Comparison of ENCODE assay signal across 8 cellular contexts in genomic region chrX:153946910-153947769, GRCh38. TPM values are rescaled to one million over a fixed set of nuclear protein-coding genes. Genes with fewer than 3 reads are reported as not detected.
DNase-seq lines count a peak whose midpoint lies in the region; ATAC-seq and TF ChIP-seq lines count a peak whose summit lies in the region.

No MANE protein-coding gene starts in this region.

- no peaks in the 10 kb centered on the region for H3K27me3 ChIP-seq in adrenal gland
- peaks cover 0 to 15% (median 0%) of the 10 kb centered on the region in 9 donors for H3K27me3 ChIP-seq in heart left ventricle

- H3K9me3 ChIP-seq in adrenal gland (replicated peaks in 1 of 3) = no peaks in the 10 kb centered on the region
- no peaks in the 10 kb centered on the region for H3K9me3 ChIP-seq in heart left ventricle

- TF ChIP-seq CTCF in adrenal gland (IDR thresholded peaks at IDR 0.05) (peak; percentile 65 to 86 (median 80)), heart left ventricle (IDR thresholded peaks at IDR 0.05) (peak; percentile 67 to 95 (median 78)), retinal pigment epithelial cell (conservative IDR thresholded peaks at IDR 0.05; ENCODE audit: low read depth, low read length) (peak; percentile 95)

- DNase-seq in GM04504 (ENCODE audit: low read depth) (peak; percentile 49), NCI-H146 treated with DMSO at 0.1 percent for 48 hours (lab: John Stamatoyannopoulos, UW; ENCODE audit: unreplicated experiment) (peak; percentile 47), T-helper 1 cell (peak; percentile 55 to 83 (median 68)), adrenal gland (peak; percentile 74 to 86 (median 80)), heart left ventricle (peak; percentile 62 to 87 (median 72)), retinal pigment epithelial cell (ENCODE audit: low read depth) (no peak), ureter (ENCODE audit: low spot score) (no peak)

- 32 to 60% (median 50%) methylated on average over 10 to 23 of the region's 23 CpGs for WGBS in adrenal gland, 4 donors
- WGBS in heart left ventricle, 4 donors = 46 to 63% (median 54%) methylated on average over 23 of the region's 23 CpGs

- no peak overlapping the region for H3K4me3 ChIP-seq in adrenal gland
- H3K4me3 ChIP-seq in heart left ventricle = no peak overlapping the region
- H3K4me3 ChIP-seq in retinal pigment epithelial cell (ENCODE audit: low read length) = no peak overlapping the region

- H3K4me1 ChIP-seq in adrenal gland (replicated peaks in 1 of 2) (peaks cover 0 to 13% of the 10 kb centered on the region in 2 donors), heart left ventricle (peaks cover 0 to 36% (median 8%) of the 10 kb centered on the region in 12 donors)

- TF ChIP-seq POLR2A in adrenal gland (IDR thresholded peaks at IDR 0.05) = no peak
- no peak for TF ChIP-seq POLR2A in heart left ventricle (IDR thresholded peaks at IDR 0.05)

- intact Hi-C loops in adrenal gland (cut with DNase I) = no loop called here
- intact Hi-C loops in heart left ventricle (cut with DNase I) = loop anchor here in 1 of 10 donors (1.0 to 2.0 kb wide), 2 partner anchors 18 to 183 kb away; partner anchors contain the start of gene PLXNB3

- H3K27ac ChIP-seq in adrenal gland = peak overlapping the region in 4 of 5 donors; percentile 35 to 83 (median 62)
- peak overlapping the region; percentile 35 to 86 (median 67) for H3K27ac ChIP-seq in heart left ventricle

- ATAC-seq in HG02678 (IDR thresholded peaks at IDR 0.05; ENCODE audit: unreplicated experiment) (peak; percentile 63), heart left ventricle (peak; percentile 53 to 77 (median 68))

- H3K36me3 ChIP-seq in adrenal gland (replicated peaks in 1 of 2) (peaks cover 0 to 37% of the 10 kb centered on the region in 2 donors), heart left ventricle (peaks cover 0 to 33% (median 30%) of the 10 kb centered on the region in 9 donors)

RNA-seq across cellular contexts. Expression of gene RENBP, which starts 2.7 kb away (rescaled TPM):
- total RNA-seq in adrenal gland (10 to 100 TPM; 15.5 to 37.4 (median 26.4) TPM), heart left ventricle (10 to 100 TPM in 5 of 9 donors, 1 to 10 TPM in 4; 5.1 to 35.5 (median 10.2) TPM), ureter (7.4 TPM)
- polyA plus RNA-seq in adrenal gland (10 to 100 TPM in 2 of 3 donors, 1 to 10 TPM in 1; 5.4 to 69.6 (median 27.6) TPM), heart left ventricle (1 to 10 TPM; 6.4 to 9.8 TPM)

RNA-seq across cellular contexts. Expression of gene NAA10, which starts 12.3 kb away (rescaled TPM):
- 100 to 1,000 TPM in 3 of 8 donors, 10 to 100 TPM in 5; 60.0 to 159 (median 93.6) TPM for total RNA-seq in adrenal gland
- polyA plus RNA-seq in adrenal gland = 100 to 1,000 TPM; 121 to 287 (median 228) TPM
- total RNA-seq in heart left ventricle = 100 to 1,000 TPM in 2 of 9 donors, 10 to 100 TPM in 7; 52.5 to 112 (median 72.1) TPM
- 100 to 1,000 TPM; 120 to 221 TPM for polyA plus RNA-seq in heart left ventricle
- total RNA-seq in ureter = 83.7 TPM

RNA-seq across cellular contexts. Expression of gene ARHGAP4, which starts 21.1 kb away (rescaled TPM):
- total RNA-seq in adrenal gland = 10 to 100 TPM; 22.7 to 67.8 (median 46.0) TPM
- 100 to 1,000 TPM in 2 of 3 donors, 1 to 10 TPM in 1; 1.5 to 316 (median 118) TPM for polyA plus RNA-seq in adrenal gland
- 10 to 100 TPM in 4 of 9 donors, 1 to 10 TPM in 5; 6.8 to 55.8 (median 9.5) TPM for total RNA-seq in heart left ventricle
- 10 to 100 TPM; 15.9 to 25.1 TPM for polyA plus RNA-seq in heart left ventricle
- 43.7 TPM for total RNA-seq in ureter

RNA-seq across cellular contexts. Expression of gene HCFC1, which starts 24.5 kb away (rescaled TPM):
- total RNA-seq in adrenal gland (10 to 100 TPM; 43.8 to 77.1 (median 58.8) TPM), heart left ventricle (10 to 100 TPM; 22.7 to 72.6 (median 34.8) TPM), ureter (73.9 TPM)
- polyA plus RNA-seq in adrenal gland (10 to 100 TPM; 15.3 to 32.7 (median 19.6) TPM), heart left ventricle (10 to 100 TPM; 11.8 to 23.0 TPM)

RNA-seq across cellular contexts. Expression of gene TMEM187, which starts 25.4 kb away (rescaled TPM):
- total RNA-seq in adrenal gland (10 to 100 TPM in 7 of 8 donors, 1 to 10 TPM in 1; 5.7 to 29.2 (median 17.1) TPM), heart left ventricle (10 to 100 TPM in 2 of 9 donors, 1 to 10 TPM in 7; 3.5 to 11.4 (median 8.3) TPM), ureter (12.8 TPM)
- polyA plus RNA-seq in adrenal gland (1 to 10 TPM; 4.0 to 6.8 (median 5.3) TPM), heart left ventricle (1 to 10 TPM; 3.2 to 7.0 TPM)

Comparison
In these comparisons a context has a peak if more than half of its experiments do, and no peak if none do; other contexts are left out.
1. DNase-seq: peak in GM04504 (single experiment), NCI-H146 treated with DMSO at 0.1 percent for 48 hours (single experiment), T-helper 1 cell (5 of 5), adrenal gland (7 of 7) and heart left ventricle (5 of 5); none in retinal pigment epithelial cell (single experiment) and ureter (single experiment).
2. Peak in every context shown above with its lines, with median percentiles within 50 percentile points of each other: CTCF ChIP-seq.